Comparison of ENCODE assay signal across 9 cellular contexts in the genomic region with DNA sequence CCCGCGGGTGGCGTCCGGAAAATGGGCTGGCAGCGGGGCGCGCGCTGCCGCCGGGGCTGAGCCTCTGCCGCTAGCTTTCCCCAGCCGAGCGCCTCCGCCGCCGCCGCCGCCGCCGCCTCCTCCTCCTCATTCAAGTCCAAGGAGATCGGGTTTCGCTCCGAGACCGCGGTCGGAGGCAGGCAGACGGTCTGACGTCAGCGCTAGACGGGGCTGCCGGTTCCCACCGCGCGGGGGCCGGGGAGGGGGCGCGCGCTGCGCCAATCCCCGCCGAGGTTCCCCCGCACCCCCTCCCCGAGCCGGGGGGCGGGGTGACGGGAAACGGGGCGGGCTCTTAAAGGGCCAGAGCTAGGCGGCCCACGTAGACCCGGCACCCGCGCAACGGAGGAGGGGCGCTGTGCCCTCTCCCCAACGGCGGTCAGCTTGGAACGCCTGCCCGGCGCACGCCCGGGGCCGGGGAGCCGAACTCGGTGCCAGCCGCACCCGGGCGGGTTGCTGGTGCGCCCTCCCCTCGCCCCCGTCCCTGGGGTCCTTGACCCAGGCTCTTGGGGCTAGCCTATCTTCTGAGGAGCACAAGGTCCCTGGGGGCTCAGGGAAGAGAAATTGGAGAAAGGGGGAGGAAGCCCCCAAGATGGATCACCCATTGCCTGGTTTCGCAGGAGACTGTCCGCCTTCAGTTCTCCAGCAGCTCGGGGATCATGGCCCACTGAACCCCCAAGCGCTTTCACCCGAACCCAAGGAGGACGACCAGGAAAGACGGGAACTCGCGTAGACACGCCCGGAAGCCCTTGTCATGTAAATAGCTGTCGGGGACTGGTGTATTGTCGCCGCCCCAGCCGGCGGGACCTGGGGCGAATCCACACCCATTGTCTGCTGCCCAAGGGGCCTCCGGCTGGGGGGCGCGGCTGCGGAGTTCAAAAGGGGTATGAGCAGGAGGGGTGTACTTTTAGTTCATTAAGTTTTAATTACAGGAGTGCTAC. TPM values are rescaled to one million over a fixed set of nuclear protein-coding genes. Genes with fewer than 3 reads are reported as not detected.
DNase-seq lines count a peak whose midpoint lies in the region; ATAC-seq, FAIRE-seq and TF ChIP-seq lines count a peak whose summit lies in the region.
"Had no signal": no experiment of that assay in that cellular context is flagged by ENCODE, and none has a peak within 500 bp of the region (broad histone marks: within the 10 kb centered on the region; RNA-seq: fewer than 3 reads in every experiment).

A gene with protein sequence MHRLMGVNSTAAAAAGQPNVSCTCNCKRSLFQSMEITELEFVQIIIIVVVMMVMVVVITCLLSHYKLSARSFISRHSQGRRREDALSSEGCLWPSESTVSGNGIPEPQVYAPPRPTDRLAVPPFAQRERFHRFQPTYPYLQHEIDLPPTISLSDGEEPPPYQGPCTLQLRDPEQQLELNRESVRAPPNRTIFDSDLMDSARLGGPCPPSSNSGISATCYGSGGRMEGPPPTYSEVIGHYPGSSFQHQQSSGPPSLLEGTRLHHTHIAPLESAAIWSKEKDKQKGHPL (minus strand): TSS at position 193 of the 977 bp plus-strand sequence. CDS start 433 bp downstream, outside the sequence.

- H3K27me3 Mint-ChIP-seq in Calu3 (ENCODE audit: unreplicated experiment) (no peaks in the 10 kb centered on the region), neural progenitor cell (ENCODE audit: insufficient read depth, low read depth) (peaks cover 18% of the 10 kb centered on the region)
- peaks cover 6% of the 10 kb centered on the region for H3K27me3 Mint-ChIP-seq in activated naive CD4-positive, alpha-beta T cell treated with anti-CD3 and anti-CD28 coated beads for 36 hours (ENCODE audit: low read depth)
- peaks cover 17% of the 10 kb centered on the region for H3K27me3 Mint-ChIP-seq in stimulated activated naive CD8-positive, alpha-beta T cell treated with anti-CD3 and anti-CD28 coated beads, Interleukin-15, amount 100 ng/mL, for 72 hours

- ATAC-seq in GM21619 (IDR thresholded peaks at IDR 0.05; ENCODE audit: unreplicated experiment) = peak; percentile 73
- peak; percentile 92 for ATAC-seq in stimulated activated naive CD8-positive, alpha-beta T cell treated with anti-CD3 and anti-CD28 coated beads, Interleukin-15, amount 100 ng/mL, for 72 hours

- peak within 1 kb of the TSS; percentile 95 for H3K4me2 ChIP-seq in neural progenitor cell

- H3K9me3 ChIP-seq in KOPT-K1 (ENCODE audit: insufficient read depth, low read length, poor library complexity, severe bottlenecking) (no peaks in the 10 kb centered on the region), neural progenitor cell (ENCODE audit: low read depth) (no peaks in the 10 kb centered on the region)

- intact Hi-C loops in Calu3 (cut with micrococcal nuclease; ENCODE audit: unreplicated experiment) = loop anchor here (1.0 to 10.0 kb wide), 4 partner anchors 65 to 422 kb away; no protein-coding TSS in a partner anchor
- intact Hi-C loops in activated naive CD4-positive, alpha-beta T cell treated with anti-CD3 and anti-CD28 coated beads for 36 hours (cut with micrococcal nuclease) = loop anchor here (1.0 to 10.0 kb wide), 7 partner anchors 8 to 945 kb away; a partner anchor contains a TSS

- no peak within 1 kb of the TSS for H2AFZ ChIP-seq in neural progenitor cell (replicated peaks)

- H3K4me1 ChIP-seq in neural progenitor cell = peaks cover 9% of the 10 kb centered on the region

- peaks cover 10% of the 10 kb centered on the region for H3F3A ChIP-seq in neural progenitor cell (ENCODE audit: low read depth)

- H3K36me3 Mint-ChIP-seq in Calu3 (ENCODE audit: insufficient read depth, unreplicated experiment) (peaks cover 91% of the 10 kb centered on the region), neural progenitor cell (no peaks in the 10 kb centered on the region)
- no peaks in the 10 kb centered on the region for H3K36me3 Mint-ChIP-seq in activated naive CD4-positive, alpha-beta T cell treated with anti-CD3 and anti-CD28 coated beads for 36 hours (ENCODE audit: low read depth)

- peaks cover 17% of the 10 kb centered on the region for H3K36me3 ChIP-seq in KOPT-K1 (ENCODE audit: insufficient read depth, low read length)
- no peaks in the 10 kb centered on the region for H3K36me3 ChIP-seq in neural progenitor cell

- H3K9ac ChIP-seq in neural progenitor cell = no peak within 1 kb of the TSS

- H3K9me3 Mint-ChIP-seq in Calu3 (ENCODE audit: low read depth, unreplicated experiment) (no peaks in the 10 kb centered on the region), neural progenitor cell (no peaks in the 10 kb centered on the region)
- H3K9me3 Mint-ChIP-seq in activated naive CD4-positive, alpha-beta T cell treated with anti-CD3 and anti-CD28 coated beads for 36 hours = no peaks in the 10 kb centered on the region
- H3K9me3 Mint-ChIP-seq in stimulated activated naive CD8-positive, alpha-beta T cell treated with anti-CD3 and anti-CD28 coated beads, Interleukin-15, amount 100 ng/mL, for 72 hours = no peaks in the 10 kb centered on the region

- H3K4me3 ChIP-seq in neural progenitor cell = peak within 1 kb of the TSS; percentile 61

- H3K27me3 ChIP-seq in neural progenitor cell = peaks cover 84% of the 10 kb centered on the region

- no peaks in the 10 kb centered on the region for H3K79me2 ChIP-seq in neural progenitor cell (ENCODE audit: low read depth)

- H3K4me3 Mint-ChIP-seq in Calu3 (ENCODE audit: low read depth, unreplicated experiment) (peak within 1 kb of the TSS; percentile 88), neural progenitor cell (peak within 1 kb of the TSS; percentile 96)
- H3K4me3 Mint-ChIP-seq in activated naive CD4-positive, alpha-beta T cell treated with anti-CD3 and anti-CD28 coated beads for 36 hours = peak within 1 kb of the TSS; percentile 79
- peak within 1 kb of the TSS; percentile 90 to 91 for H3K4me3 Mint-ChIP-seq in stimulated activated naive CD8-positive, alpha-beta T cell treated with anti-CD3 and anti-CD28 coated beads, Interleukin-15, amount 100 ng/mL, for 72 hours

- H4K20me1 ChIP-seq in neural progenitor cell (ENCODE audit: low read depth) = peaks cover 46% of the 10 kb centered on the region

- peak; percentile 100 for DNase-seq in Calu3
- DNase-seq in SHP77 (lab: John Stamatoyannopoulos, UW) = peak; percentile 85 to 93
- DNase-seq in activated naive CD4-positive, alpha-beta T cell treated with anti-CD3 and anti-CD28 coated beads for 36 hours = peak; percentile 91
- peak; percentile 97 to 98 for DNase-seq in frontal cortex (ENCODE audit: low spot score in 2 of 2)
- DNase-seq in neural progenitor cell (ENCODE audit: low spot score) = peak; percentile 90
- peak; percentile 90 to 93 for DNase-seq in stimulated activated naive CD8-positive, alpha-beta T cell treated with anti-CD3 and anti-CD28 coated beads, Interleukin-15, amount 100 ng/mL, for 72 hours

- no peak for FAIRE-seq in frontal cortex (lab: Jason Lieb, UNC)
- FAIRE-seq: islet of Langerhans had no signal

- H3K27ac Mint-ChIP-seq in Calu3 (ENCODE audit: unreplicated experiment) (peak within 1 kb of the TSS; percentile 97), neural progenitor cell (peak within 1 kb of the TSS; percentile 92)
- H3K27ac Mint-ChIP-seq in activated naive CD4-positive, alpha-beta T cell treated with anti-CD3 and anti-CD28 coated beads for 36 hours = peak within 1 kb of the TSS; percentile 68
- H3K27ac Mint-ChIP-seq in stimulated activated naive CD8-positive, alpha-beta T cell treated with anti-CD3 and anti-CD28 coated beads, Interleukin-15, amount 100 ng/mL, for 72 hours = peak within 1 kb of the TSS; percentile 65 to 80

- H3K4me1 Mint-ChIP-seq in Calu3 (ENCODE audit: low read depth, unreplicated experiment) (peaks cover 47% of the 10 kb centered on the region), neural progenitor cell (peaks cover 59% of the 10 kb centered on the region)
- H3K4me1 Mint-ChIP-seq in activated naive CD4-positive, alpha-beta T cell treated with anti-CD3 and anti-CD28 coated beads for 36 hours (ENCODE audit: low read depth) = peaks cover 17% of the 10 kb centered on the region
- peaks cover 42% of the 10 kb centered on the region for H3K4me1 Mint-ChIP-seq in stimulated activated naive CD8-positive, alpha-beta T cell treated with anti-CD3 and anti-CD28 coated beads, Interleukin-15, amount 100 ng/mL, for 72 hours

- CTCF ChIA-PET in Calu3 (lab: Charles Lee) = interaction anchor here (0.9 to 3.9 kb wide), 22 partner anchors 8 to 470 kb away, joined by 3 to 34 read pairs (median 5); a partner anchor contains a TSS
- CTCF ChIA-PET in activated naive CD4-positive, alpha-beta T cell treated with anti-CD3 and anti-CD28 coated beads for 36 hours (lab: Charles Lee) = interaction anchor here (0.9 to 1.3 kb wide), 3 partner anchors 12 to 87 kb away, joined by 3 to 4 read pairs (median 3); no protein-coding TSS in a partner anchor

- BruUV-seq in Calu3 (replicated peaks; lab: Mats Ljungman, UMichigan) = no TSS peak

- TF ChIP-seq CTCF in Calu3 (IDR thresholded peaks at IDR 0.05; ENCODE audit: unreplicated experiment) = no peak
- TF ChIP-seq CTCF in neural progenitor cell (IDR thresholded peaks at IDR 0.05) = no peak

- H3K27ac ChIP-seq in KOPT-K1 (ENCODE audit: low read depth, low read length, poor library complexity, severe bottlenecking) (peak within 1 kb of the TSS; percentile 76), neural progenitor cell (no peak within 1 kb of the TSS)

RNA-seq across cellular contexts. Expression of the gene that starts here (rescaled TPM):
- total RNA-seq in Calu3 (2022) (732 and 1,302 TPM in 2 replicates), frontal cortex (6.1 TPM), neural progenitor cell (ENCODE audit: low replicate concordance) (0.03 and 1.7 TPM in 2 replicates)
- 1 to 10 TPM; 2.0 to 2.2 TPM for total RNA-seq in activated naive CD4-positive, alpha-beta T cell treated with anti-CD3 and anti-CD28 coated beads for 36 hours

Comparison
In these comparisons a context has a peak if more than half of its experiments do, and no peak if none do; other contexts are left out.
1. RNA of the gene that starts here (total RNA-seq): 732 to 1,302 TPM in Calu3; 6.1 TPM in frontal cortex (single experiment), 2.0 to 2.2 TPM in activated naive CD4-positive, alpha-beta T cell treated with anti-CD3 and anti-CD28 coated beads for 36 hours and 0.03 to 1.7 TPM in neural progenitor cell; every median in the first group is over 100 times any median in the second.
2. Peak in every context shown above with its lines, with median percentiles within 50 percentile points of each other: DNase-seq, H3K27ac Mint-ChIP-seq and H3K4me3 Mint-ChIP-seq.